Comparison of ENCODE assay signal across 14 cellular contexts in the genomic region with DNA sequence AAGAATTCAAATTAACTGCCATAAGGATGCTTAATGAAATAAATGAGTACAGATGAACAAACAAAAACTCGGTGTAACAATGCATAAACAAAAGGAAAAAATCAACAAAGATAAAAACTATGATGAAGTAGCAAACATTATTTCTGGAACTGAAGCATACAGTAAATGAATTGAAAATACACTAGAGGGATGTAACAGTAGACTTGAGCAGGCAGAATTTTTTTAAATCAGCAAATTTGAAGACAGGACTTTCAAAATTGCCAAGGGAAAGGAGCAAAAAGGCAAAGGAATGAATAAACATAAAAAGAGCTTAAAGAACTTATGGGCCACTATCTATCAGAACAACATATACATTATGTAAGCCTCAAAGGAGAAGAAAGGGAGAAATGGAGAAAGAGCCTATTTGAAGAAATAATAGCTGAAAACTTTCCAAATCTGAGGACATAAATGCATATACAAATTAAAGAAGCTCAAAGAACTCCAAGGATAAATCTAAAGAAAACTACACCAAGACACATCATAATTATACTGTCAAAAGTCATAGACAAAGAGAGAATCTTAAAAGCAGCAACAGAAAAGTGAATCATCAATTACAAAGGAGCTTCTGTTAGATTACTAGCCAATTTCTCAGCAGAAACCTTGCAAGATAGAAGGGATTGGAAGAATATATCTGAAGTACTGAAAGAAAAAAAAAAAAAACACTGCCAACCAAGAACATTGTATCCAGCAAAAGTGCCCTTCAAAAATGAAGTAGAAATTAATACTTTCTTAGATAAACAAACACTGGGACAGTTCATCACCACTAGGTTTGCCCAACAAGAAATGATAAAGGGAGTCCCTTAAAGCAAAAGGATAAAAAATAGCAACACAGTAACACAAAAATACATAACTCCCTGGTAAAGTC.
"Had no signal": no experiment of that assay in that cellular context is flagged by ENCODE, and none has a peak within 500 bp of the region (broad histone marks: within the 10 kb centered on the region; RNA-seq: fewer than 3 reads in every experiment).

No MANE protein-coding gene starts in this region.

- H3K4me3 ChIP-seq: coronary artery, lower lobe of right lung had no signal

- H3K36me3 ChIP-seq: lower lobe of right lung had no signal

- H3K4me3 Mint-ChIP-seq: activated T-helper 1 cell treated with anti-CD3 and anti-CD28 coated beads, Interleukin-12 subunit alpha, Interleukin-12 subunit beta, Interleukin-2, Interleukin-4 antibody, amounts not matched to agents 30 ng/mL and 10 ng/mL and 1 ng/mL, durations not matched to agents 14 hours and 24 hours and 36 hours; stimulated activated naive B cell treated with anti-CD40 and anti-IgM and Interleukin-4, amounts not matched to agents 10 μg/mL and 1 μg/mL and 100 μg/mL, for 72 hours; T-helper 1 cell treated with Interleukin-12 subunit alpha and Interleukin-12 subunit beta and Interleukin-4 antibody, amounts not matched to agents 30 μg/mL and 1 μg/mL, for 36 hours had no signal

- H3K27ac Mint-ChIP-seq: stimulated activated naive B cell treated with anti-CD40 and anti-IgM and Interleukin-4, amounts not matched to agents 10 μg/mL and 1 μg/mL and 100 μg/mL, for 72 hours; T-helper 1 cell treated with Interleukin-12 subunit alpha and Interleukin-12 subunit beta and Interleukin-4 antibody, amounts not matched to agents 30 μg/mL and 1 μg/mL, for 36 hours had no signal

- H3K27me3 Mint-ChIP-seq: naive B cell; progenitor cell of endocrine pancreas; stimulated activated naive B cell treated with anti-CD40 and anti-IgM and Interleukin-4, amounts not matched to agents 10 μg/mL and 1 μg/mL and 100 μg/mL, for 72 hours had no signal

- H3K27ac ChIP-seq: coronary artery, lower lobe of right lung had no signal

- DNase-seq: activated naive CD4-positive, alpha-beta T cell treated with Interleukin-2 at 50 U/mL for 16 hours; caudate nucleus; effector CD8-positive, alpha-beta T cell; hypothalamus; lower lobe of right lung; naive B cell; right cardiac atrium; stimulated activated naive B cell treated with anti-CD40 and anti-IgM and Interleukin-4, amounts not matched to agents 10 μg/mL and 1 μg/mL and 100 μg/mL, for 72 hours; trophoblast cell had no signal

- FAIRE-seq: TTC549 had no signal
